29 cellular contexts compared by ENCODE assay signal in the genomic region with DNA sequence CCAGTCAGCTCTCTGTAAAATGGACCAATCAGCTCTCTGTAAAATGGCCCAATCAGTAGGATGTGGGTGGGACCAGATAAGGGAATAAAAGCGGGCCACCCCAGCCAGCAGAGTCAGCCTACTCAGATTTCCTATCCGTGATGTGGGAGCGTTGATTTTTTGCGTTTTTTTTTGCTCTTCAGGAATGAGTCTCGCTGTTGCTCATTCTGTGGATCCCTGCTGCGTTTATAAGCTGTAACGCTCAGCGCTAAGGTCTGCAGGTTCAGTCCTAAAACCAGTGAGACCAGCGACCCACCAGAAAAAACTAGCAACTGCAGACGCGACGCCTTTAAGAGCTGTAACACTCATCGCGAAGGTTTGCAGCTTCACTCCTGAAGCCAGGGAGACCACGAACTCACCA.
"Had no signal": no experiment of that assay in that cellular context is flagged by ENCODE, and none has a peak within 500 bp of the region (broad histone marks: within the 10 kb centered on the region; RNA-seq: fewer than 3 reads in every experiment).

No MANE protein-coding gene starts in this region.

- H3K36me3 Mint-ChIP-seq: activated naive CD4-positive, alpha-beta T cell treated with anti-CD3 and anti-CD28 coated beads, Interleukin-2, amount 50 U/mL, for 24 hours; activated naive CD8-positive, alpha-beta T cell treated with anti-CD3 and anti-CD28 coated beads for 36 hours; brain had no signal

- H3K4me1 ChIP-seq: ascending aorta, breast epithelium, colonic mucosa had no signal

- H3K27me3 Mint-ChIP-seq: activated B cell treated with CpG ODN at 0.5 μM for 24 hours; activated CD8-positive, alpha-beta T cell treated with anti-CD3 and anti-CD28 coated beads for 36 hours; activated naive CD4-positive, alpha-beta T cell treated with anti-CD3 and anti-CD28 coated beads, Interleukin-2, amount 50 U/mL, for 24 hours; activated naive CD8-positive, alpha-beta T cell treated with anti-CD3 and anti-CD28 coated beads for 36 hours; activated naive CD8-positive, alpha-beta T cell treated with anti-CD3 and anti-CD28 coated beads, Interleukin-2, amount 50 U/mL, for 24 hours; brain; T-helper 17 cell had no signal

- H3K27me3 ChIP-seq: ascending aorta, breast epithelium, cardiac muscle cell, colonic mucosa had no signal

- H3K4me3 ChIP-seq: ascending aorta, breast epithelium, cardiac muscle cell, colonic mucosa had no signal

- H3K27ac ChIP-seq: ascending aorta, breast epithelium, cardiac muscle cell, colonic mucosa, WERI-Rb-1 had no signal

- H3K4me3 Mint-ChIP-seq: activated B cell treated with CpG ODN at 0.5 μM for 24 hours; activated CD8-positive, alpha-beta T cell treated with anti-CD3 and anti-CD28 coated beads for 36 hours; activated naive CD4-positive, alpha-beta T cell treated with anti-CD3 and anti-CD28 coated beads for 36 hours; activated naive CD4-positive, alpha-beta T cell treated with anti-CD3 and anti-CD28 coated beads, Interleukin-2, amount 50 U/mL, for 24 hours; activated naive CD8-positive, alpha-beta T cell treated with anti-CD3 and anti-CD28 coated beads for 36 hours; activated naive CD8-positive, alpha-beta T cell treated with anti-CD3 and anti-CD28 coated beads, Interleukin-2, amount 50 U/mL, for 24 hours; activated T-helper 1 cell treated with anti-CD3 and anti-CD28 coated beads, Interleukin-12 subunit alpha, Interleukin-12 subunit beta, Interleukin-2, Interleukin-4 antibody, amounts not matched to agents 30 ng/mL and 10 ng/mL and 1 ng/mL, durations not matched to agents 14 hours and 24 hours and 36 hours; brain; T-helper 17 cell; T-helper 2 cell treated with Interferon-gamma antibody and Interleukin-4, amounts not matched to agents 5 μg/mL and 100 μg/mL, for 36 hours had no signal

- H3K9me3 ChIP-seq: ascending aorta, breast epithelium, colonic mucosa had no signal

- DNase-seq: activated B cell treated with CpG ODN at 0.5 μM for 24 hours; activated CD4-positive, alpha-beta T cell treated with anti-CD3 and anti-CD28 coated beads for 48 hours; activated CD4-positive, alpha-beta T cell treated with anti-CD3 and anti-CD28 coated beads, Interleukin-2, amount 50 U/mL, for 1 hour; activated CD4-positive, alpha-beta T cell treated with anti-CD3 and anti-CD28 coated beads, Interleukin-2, amount 50 U/mL, for 48 hours; activated CD8-positive, alpha-beta memory T cell treated with anti-CD3 and anti-CD28 coated beads for 24 hours; activated CD8-positive, alpha-beta T cell treated with anti-CD3 and anti-CD28 coated beads for 36 hours; activated effector memory CD4-positive, alpha-beta T cell treated with anti-CD3 and anti-CD28 coated beads, Interleukin-2, amount 50 U/mL, for 16 hours; activated naive CD4-positive, alpha-beta T cell treated with anti-CD3 and anti-CD28 coated beads for 36 hours; activated naive CD8-positive, alpha-beta T cell treated with anti-CD3 and anti-CD28 coated beads for 36 hours; activated naive CD8-positive, alpha-beta T cell treated with anti-CD3 and anti-CD28 coated beads, Interleukin-2, amount 50 U/mL, for 24 hours; activated T-cell treated with anti-CD3 and anti-CD28 coated beads, Interleukin-2, amount 50 U/mL, for 1 hour; activated T-cell treated with anti-CD3 and anti-CD28 coated beads, Interleukin-2, amount 50 U/mL, for 48 hours; central memory CD4-positive, alpha-beta T cell; cerebellar nuclear complex; colonic mucosa; effector CD8-positive, alpha-beta T cell; foreskin fibroblast; head of caudate nucleus; T-helper 17 cell; T1000; WERI-Rb-1 had no signal

- H3K27ac Mint-ChIP-seq: activated B cell treated with CpG ODN at 0.5 μM for 24 hours; activated CD8-positive, alpha-beta T cell treated with anti-CD3 and anti-CD28 coated beads for 36 hours; activated naive CD4-positive, alpha-beta T cell treated with anti-CD3 and anti-CD28 coated beads for 36 hours; activated naive CD4-positive, alpha-beta T cell treated with anti-CD3 and anti-CD28 coated beads, Interleukin-2, amount 50 U/mL, for 24 hours; activated naive CD8-positive, alpha-beta T cell treated with anti-CD3 and anti-CD28 coated beads for 36 hours; activated naive CD8-positive, alpha-beta T cell treated with anti-CD3 and anti-CD28 coated beads, Interleukin-2, amount 50 U/mL, for 24 hours; activated T-helper 1 cell treated with anti-CD3 and anti-CD28 coated beads, Interleukin-12 subunit alpha, Interleukin-12 subunit beta, Interleukin-2, Interleukin-4 antibody, amounts not matched to agents 30 ng/mL and 10 ng/mL and 1 ng/mL, durations not matched to agents 14 hours and 24 hours and 36 hours; activated T-helper 2 cell treated with anti-CD3 and anti-CD28 coated beads, Interferon-gamma antibody, Interleukin-2, Interleukin-4, amounts not matched to agents 10 μg/mL and 5 μg/mL and 100 μg/mL, durations not matched to agents 14 hours and 24 hours and 36 hours; brain; T-helper 17 cell; T-helper 2 cell treated with Interferon-gamma antibody and Interleukin-4, amounts not matched to agents 5 μg/mL and 100 μg/mL, for 36 hours had no signal

- H3K4me1 Mint-ChIP-seq: activated B cell treated with CpG ODN at 0.5 μM for 24 hours; activated naive CD4-positive, alpha-beta T cell treated with anti-CD3 and anti-CD28 coated beads, Interleukin-2, amount 50 U/mL, for 24 hours; activated naive CD8-positive, alpha-beta T cell treated with anti-CD3 and anti-CD28 coated beads for 36 hours; activated naive CD8-positive, alpha-beta T cell treated with anti-CD3 and anti-CD28 coated beads, Interleukin-2, amount 50 U/mL, for 24 hours; T-helper 17 cell had no signal

- H3K9me3 Mint-ChIP-seq: activated CD8-positive, alpha-beta T cell treated with anti-CD3 and anti-CD28 coated beads for 36 hours; activated naive CD8-positive, alpha-beta T cell treated with anti-CD3 and anti-CD28 coated beads for 36 hours; activated naive CD8-positive, alpha-beta T cell treated with anti-CD3 and anti-CD28 coated beads, Interleukin-2, amount 50 U/mL, for 24 hours; activated T-helper 1 cell treated with anti-CD3 and anti-CD28 coated beads, Interleukin-12 subunit alpha, Interleukin-12 subunit beta, Interleukin-2, Interleukin-4 antibody, amounts not matched to agents 30 ng/mL and 10 ng/mL and 1 ng/mL, durations not matched to agents 14 hours and 24 hours and 36 hours had no signal

- H3K36me3 ChIP-seq: ascending aorta, breast epithelium, cardiac muscle cell, colonic mucosa, WERI-Rb-1 had no signal
